ENCODE assay signal across 1 cellular context in genomic region chr10:110944997-110945396, GRCh38.
TF ChIP-seq lines count a peak whose summit lies in the region.

No MANE protein-coding gene starts in this region.

TF ChIP-seq in IMR-90, 13 proteins besides CTCF, POLR2A, EP300 and RAD21 (continued from another document):
- no peak for TF ChIP-seq ELK1 (IDR thresholded peaks at IDR 0.05; ENCODE audit: borderline replicate concordance, low read depth, low read length)
- TF ChIP-seq MXI1 (IDR thresholded peaks at IDR 0.05; ENCODE audit: borderline replicate concordance, low read depth, low read length) = no peak
- TF ChIP-seq CHD1 (IDR thresholded peaks at IDR 0.05; ENCODE audit: low read depth, low read length) = no peak
- TF ChIP-seq, protein P1, sequence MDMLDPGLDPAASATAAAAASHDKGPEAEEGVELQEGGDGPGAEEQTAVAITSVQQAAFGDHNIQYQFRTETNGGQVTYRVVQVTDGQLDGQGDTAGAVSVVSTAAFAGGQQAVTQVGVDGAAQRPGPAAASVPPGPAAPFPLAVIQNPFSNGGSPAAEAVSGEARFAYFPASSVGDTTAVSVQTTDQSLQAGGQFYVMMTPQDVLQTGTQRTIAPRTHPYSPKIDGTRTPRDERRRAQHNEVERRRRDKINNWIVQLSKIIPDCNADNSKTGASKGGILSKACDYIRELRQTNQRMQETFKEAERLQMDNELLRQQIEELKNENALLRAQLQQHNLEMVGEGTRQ (IDR thresholded peaks at IDR 0.05; ENCODE audit: low read depth, low read length) = no peak
- no peak for TF ChIP-seq BHLHE40 (IDR thresholded peaks at IDR 0.05; ENCODE audit: low read depth, low read length)
- TF ChIP-seq CEBPB (IDR thresholded peaks at IDR 0.05; ENCODE audit: low read depth, low read length) = no peak
- TF ChIP-seq MAFK (IDR thresholded peaks at IDR 0.05; ENCODE audit: low read depth, low read length) = no peak
- no peak for TF ChIP-seq NFE2L2 (IDR thresholded peaks at IDR 0.05; ENCODE audit: low read depth, low read length)
- TF ChIP-seq SMC3 (IDR thresholded peaks at IDR 0.05; ENCODE audit: low read depth, low read length) = no peak
TF ChIP-seq in IMR-90: peak in this region for 0.
